In genomic region chr6:71044753-71045152, GRCh38 we compare ENCODE assay signal across 27 cellular contexts.
"Had no signal": no experiment of that assay in that cellular context is flagged by ENCODE, and none has a peak within 500 bp of the region (broad histone marks: within the 10 kb centered on the region; RNA-seq: fewer than 3 reads in every experiment).

No MANE protein-coding gene starts in this region.

- FAIRE-seq: urothelium cell line had no signal

- H3K36me3 ChIP-seq: stomach, suprapubic skin, thoracic aorta, thyroid gland, tibial artery, tibial nerve, transverse colon, upper lobe of left lung, upper lobe of right lung, uterus, vagina had no signal

- ATAC-seq: stimulated activated effector memory CD8-positive, alpha-beta T cell treated with anti-CD3 and anti-CD28 coated beads, Interleukin-12 subunit alpha, Interleukin-12 subunit beta, amount 100 ng/mL, for 72 hours; stimulated activated memory B cell treated with anti-CD40 and anti-IgM and Interleukin-4, amounts not matched to agents 10 μg/mL and 1 μg/mL and 100 μg/mL, for 72 hours; stimulated activated naive B cell treated with anti-CD40 and anti-IgM and Interleukin-4, amounts not matched to agents 10 μg/mL and 1 μg/mL and 100 μg/mL, for 72 hours; stimulated activated naive CD8-positive, alpha-beta T cell treated with anti-CD3 and anti-CD28 coated beads, Interleukin-15, amount 100 ng/mL, for 72 hours; stimulated activated naive CD8-positive, alpha-beta T cell treated with anti-CD3 and anti-CD28 coated beads, Interleukin-15, Interleukin-2, amounts not matched to agents 100 U/mL and 50 U/mL, for 24 hours; upper lobe of right lung had no signal

- H3K27ac ChIP-seq: stomach, suprapubic skin, testis, thoracic aorta, thyroid gland, tibial artery, tibial nerve, transverse colon, upper lobe of left lung, upper lobe of right lung, uterus, vagina had no signal

- H3K4me1 ChIP-seq: stomach, suprapubic skin, testis, thyroid gland, transverse colon, upper lobe of left lung, upper lobe of right lung, uterus, vagina had no signal

- H3K9me3 ChIP-seq: stomach, suprapubic skin, testis, thoracic aorta, thyroid gland, tibial artery, tibial nerve, transverse colon, upper lobe of left lung, upper lobe of right lung, vagina had no signal

- H3K27me3 ChIP-seq: stomach, suprapubic skin, testis, thyroid gland, tibial artery, tibial nerve, transverse colon, upper lobe of left lung, upper lobe of right lung, uterus, vagina had no signal

- H3K4me3 ChIP-seq: stomach, suprapubic skin, testis, thoracic aorta, thyroid gland, tibial artery, tibial nerve, transverse colon, upper lobe of left lung, upper lobe of right lung, uterus, vagina had no signal

- DNase-seq: stimulated activated CD4-positive, alpha-beta T cell treated with anti-CD3 and anti-CD28 coated beads, Interleukin-2, amount 100 ng/mL, for 48 hours; stimulated activated CD4-positive, alpha-beta T cell treated with anti-CD3 and anti-CD28 coated beads, Interleukin-4, amount 100 ng/mL, for 1 hour; stimulated activated CD4-positive, alpha-beta T cell treated with anti-CD3 and anti-CD28 coated beads, Interleukin-4, amount 100 ng/mL, for 24 hours; stimulated activated CD4-positive, alpha-beta T cell treated with anti-CD3 and anti-CD28 coated beads, Interleukin-4, amount 100 ng/mL, for 4 hours; stimulated activated CD8-positive, alpha-beta memory T cell treated with anti-CD3 and anti-CD28 coated beads, Interleukin-4, amount 100 ng/mL, for 48 hours; stimulated activated naive B cell treated with anti-CD40 and anti-IgM and Interleukin-4, amounts not matched to agents 10 μg/mL and 1 μg/mL and 100 μg/mL, for 72 hours; stimulated activated naive CD4-positive, alpha-beta T cell; stimulated activated naive CD4-positive, alpha-beta T cell treated with Interleukin-2 at 50 U/mL for 16 hours; stimulated activated naive CD8-positive, alpha-beta T cell treated with anti-CD3 and anti-CD28 coated beads, Interleukin-15, amount 100 ng/mL, for 72 hours; stimulated activated naive CD8-positive, alpha-beta T cell treated with anti-CD3 and anti-CD28 coated beads, Interleukin-15, Interleukin-2, amounts not matched to agents 100 U/mL and 50 U/mL, for 24 hours; stomach; substantia nigra; testis; thyroid gland; tibial artery; transverse colon; trophoblast cell; upper lobe of left lung; upper lobe of right lung; uterus had no signal
